ENCODE assay signal across 8 cellular contexts in genomic region chr7:134016223-134016941, GRCh38.
DNase-seq lines count a peak whose midpoint lies in the region; ATAC-seq and TF ChIP-seq lines count a peak whose summit lies in the region.

No MANE protein-coding gene starts in this region.

- ATAC-seq in omental fat pad (ENCODE audit: low FRiP score) (no peak), GM19023 (IDR thresholded peaks at IDR 0.05; ENCODE audit: unreplicated experiment) (no peak), GM18870 (IDR thresholded peaks at IDR 0.05; ENCODE audit: unreplicated experiment) (no peak)

- CTCF ChIA-PET in BJ (lab: Yijun Ruan, JAX) (interaction anchor here (0.7 to 1.7 kb wide), 11 partner anchors 8 to 770 kb away, joined by 3 to 9 read pairs (median 3); no protein-coding TSS in a partner anchor), HEK293T (lab: Yijun Ruan, JAX) (interaction anchor here (0.7 kb wide), 2 partner anchors 11 to 275 kb away, joined by 4 read pairs; no protein-coding TSS in a partner anchor)

- H3K27ac Mint-ChIP-seq in progenitor cell of endocrine pancreas: no peak overlapping the region

- H3K27me3 ChIP-seq in BJ (ENCODE audit: control insufficient read depth, insufficient read depth, low read length) (no peaks in the 10 kb centered on the region), Peyer's patch (no peaks in the 10 kb centered on the region)

- no peaks in the 10 kb centered on the region for H3K9me3 Mint-ChIP-seq in progenitor cell of endocrine pancreas (ENCODE audit: low read depth)

- no peaks in the 10 kb centered on the region for H3K27me3 Mint-ChIP-seq in progenitor cell of endocrine pancreas

- DNase-seq in BJ (ENCODE audit: low read depth) (no peak), HEK293T (ENCODE audit: extremely low spot score) (peak; percentile 60), Peyer's patch (no peak), fibroblast of pulmonary artery (ENCODE audit: low read depth) (peak; percentile 54), progenitor cell of endocrine pancreas (ENCODE audit: low spot score, unreplicated experiment) (peak; percentile 14), omental fat pad (ENCODE audit: low spot score) (no peak)

- no peak overlapping the region for H3K4me3 Mint-ChIP-seq in progenitor cell of endocrine pancreas (ENCODE audit: low read depth)

- H3K4me3 ChIP-seq in BJ (ENCODE audit: low read depth, low read length) (no peak overlapping the region), Peyer's patch (no peak overlapping the region), fibroblast of pulmonary artery (replicated peaks; ENCODE audit: low read depth, low read length) (no peak overlapping the region)

- no peaks in the 10 kb centered on the region for H3K36me3 ChIP-seq in BJ (ENCODE audit: control insufficient read depth, insufficient read depth, low read length)
- no peaks in the 10 kb centered on the region for H3K36me3 ChIP-seq in Peyer's patch

- no peaks in the 10 kb centered on the region for H3K9me3 ChIP-seq in Peyer's patch

- POLR2A ChIA-PET in BJ (lab: Charles Lee): no interaction called here
- POLR2A ChIA-PET in HEK293T (lab: Yijun Ruan, JAX): no interaction called here

- no peak for TF ChIP-seq POLR2A in Peyer's patch (IDR thresholded peaks at IDR 0.05)

- H3K36me3 Mint-ChIP-seq in progenitor cell of endocrine pancreas (ENCODE audit: insufficient read depth): peaks cover 3% of the 10 kb centered on the region

- peaks cover 7% of the 10 kb centered on the region for H3K4me1 Mint-ChIP-seq in progenitor cell of endocrine pancreas (ENCODE audit: low read depth)

- no peaks in the 10 kb centered on the region for H3K4me1 ChIP-seq in Peyer's patch

- no peak overlapping the region for H3K27ac ChIP-seq in Peyer's patch

- TF ChIP-seq CTCF in BJ (IDR thresholded peaks at IDR 0.05; ENCODE audit: insufficient read depth, low read depth, low read length): peak; percentile 76
- TF ChIP-seq CTCF in Peyer's patch (IDR thresholded peaks at IDR 0.05): peak in 4 of 6 experiments; percentile 34 to 54 (median 46)
- peak; percentile 85 for TF ChIP-seq CTCF in fibroblast of pulmonary artery (IDR thresholded peaks at IDR 0.05; ENCODE audit: low read length, missing control alignments)
- TF ChIP-seq CTCF in progenitor cell of endocrine pancreas (IDR thresholded peaks at IDR 0.05; ENCODE audit: unreplicated experiment): peak; percentile 86
- TF ChIP-seq CTCF in omental fat pad (IDR thresholded peaks at IDR 0.05): no peak

TF ChIP-seq in HEK293T, 16 proteins besides CTCF, POLR2A, EP300 and RAD21:
- TF ChIP-seq PKNOX1 (IDR thresholded peaks at IDR 0.05) (no peak), ELF4 (IDR thresholded peaks at IDR 0.05) (no peak), FOXK2 (IDR thresholded peaks at IDR 0.05) (no peak), L3MBTL2 (conservative IDR thresholded peaks at IDR 0.05) (no peak), SP1 (IDR thresholded peaks at IDR 0.05) (no peak)
TF ChIP-seq in HEK293T: peak in this region for 0.

Comparison
In these comparisons a context has a peak if more than half of its experiments do, and no peak if none do; other contexts are left out.
1. DNase-seq: peak in HEK293T (single experiment), fibroblast of pulmonary artery (single experiment) and progenitor cell of endocrine pancreas (single experiment); none in BJ (single experiment), Peyer's patch (0 of 3) and omental fat pad (single experiment).
2. CTCF ChIP-seq: peak in BJ (single experiment), Peyer's patch (4 of 6), fibroblast of pulmonary artery (single experiment) and progenitor cell of endocrine pancreas (single experiment); none in omental fat pad (0 of 3).